14 cellular contexts compared by ENCODE assay signal in the genomic region with DNA sequence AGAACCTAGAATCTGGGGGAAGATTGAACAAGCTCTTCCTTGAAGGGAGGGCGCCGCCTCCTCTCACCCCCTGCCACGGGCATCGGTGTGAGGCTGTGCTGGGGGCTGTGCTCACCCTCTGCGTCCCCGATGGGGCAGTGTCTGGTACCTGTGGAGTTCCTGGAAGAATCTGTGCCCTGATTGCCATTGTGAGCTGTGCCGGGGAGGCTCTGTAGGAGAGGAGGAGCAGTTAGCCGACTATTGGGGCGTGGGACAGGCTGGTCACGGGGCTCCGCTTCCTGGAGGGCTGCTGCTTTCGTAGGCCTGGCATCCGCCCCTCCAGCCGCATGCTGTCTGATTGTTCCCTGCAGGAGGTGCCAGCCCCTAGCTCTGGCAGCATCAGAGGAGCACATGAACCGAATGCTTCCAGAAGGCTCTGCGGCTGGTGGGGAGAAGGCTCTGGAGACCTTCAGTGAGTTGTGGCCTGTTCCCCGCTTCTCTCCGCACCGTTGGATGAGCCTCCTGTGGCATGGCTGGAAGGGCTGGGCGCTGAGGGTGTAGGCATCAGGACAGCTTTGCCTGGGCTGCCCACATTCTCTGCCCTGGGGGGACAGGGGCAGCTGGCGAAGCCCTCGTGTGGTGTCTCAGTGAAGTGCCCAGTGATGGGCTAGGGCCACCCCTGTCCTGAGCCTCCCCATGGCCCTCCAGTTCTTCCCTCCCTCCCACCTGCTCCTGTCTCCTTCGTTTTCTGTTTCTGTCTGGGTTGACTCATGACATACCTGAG.
DNase-seq lines count a peak whose midpoint lies in the region; ATAC-seq and TF ChIP-seq lines count a peak whose summit lies in the region.
"Had no signal": no experiment of that assay in that cellular context is flagged by ENCODE, and none has a peak within 500 bp of the region (broad histone marks: within the 10 kb centered on the region; RNA-seq: fewer than 3 reads in every experiment).

No MANE protein-coding gene starts in this region.

- H3K36me3 ChIP-seq in uterus, result no peaks in the 10 kb centered on the region
- H3K36me3 ChIP-seq: HAP-1 had no signal

- no peak overlapping the region for H3K4me3 ChIP-seq in uterus
- H3K4me3 ChIP-seq: HAP-1 had no signal

- H3K4me1 ChIP-seq in uterus, result no peaks in the 10 kb centered on the region
- H3K4me1 ChIP-seq: HAP-1 had no signal

- no peaks in the 10 kb centered on the region for H3K9me3 Mint-ChIP-seq in nephron

- H3K4me1 Mint-ChIP-seq in nephron, result peaks cover 19% of the 10 kb centered on the region

- intact Hi-C loops in Right ventricle myocardium inferior (cut with DNase I), result no loop called here
- intact Hi-C loops in left ventricle myocardium superior (cut with micrococcal nuclease), result no loop called here
- intact Hi-C loops in uterus (cut with DNase I; ENCODE audit: low total_unique reads), result no loop called here

- peak overlapping the region; percentile 54 to 74 for H3K27ac ChIP-seq in uterus

- H3K4me3 Mint-ChIP-seq in nephron, result no peak overlapping the region

- peak overlapping the region; percentile 71 to 82 (median 75) for H3K27ac Mint-ChIP-seq in nephron

- no peaks in the 10 kb centered on the region for H3K27me3 Mint-ChIP-seq in nephron (ENCODE audit: low read depth)

- no peaks in the 10 kb centered on the region for H3K9me3 ChIP-seq in uterus

- peak; percentile 37 to 44 for TF ChIP-seq POLR2A in uterus (IDR thresholded peaks at IDR 0.05)

- DNase-seq in Right ventricle myocardium inferior (ENCODE audit: missing footprints) (peak; percentile 43), left ventricle myocardium superior (no peak), fibroblast of gingiva (ENCODE audit: low read depth) (peak; percentile 20), uterus (peak in 1 of 2 donors; percentile 53), NCI-H524 (lab: John Stamatoyannopoulos, UW) (no peak), SHP77 (lab: John Stamatoyannopoulos, UW) (no peak)
- DNase-seq: activated effector memory CD4-positive, alpha-beta T cell treated with Interleukin-2 at 50 U/mL for 16 hours; amniotic stem cell; cortex of kidney; NCI-H1048; occipital lobe had no signal

- peaks cover 3% of the 10 kb centered on the region for H3K36me3 Mint-ChIP-seq in nephron (ENCODE audit: low read depth)

- H3K27me3 ChIP-seq in uterus, result no peaks in the 10 kb centered on the region

- TF ChIP-seq CTCF in nephron (IDR thresholded peaks at IDR 0.05; ENCODE audit: unreplicated experiment in 3 of 3) (no peak), uterus (IDR thresholded peaks at IDR 0.05) (no peak)

- ATAC-seq in Right ventricle myocardium inferior, result no peak
- ATAC-seq in left ventricle myocardium superior, result no peak
- ATAC-seq in GM21526 (IDR thresholded peaks at IDR 0.05; ENCODE audit: low FRiP score, unreplicated experiment), result no peak

Comparison
In these comparisons a context has a peak if more than half of its experiments do, and no peak if none do; other contexts are left out.
1. DNase-seq: peak in Right ventricle myocardium inferior (single experiment) and fibroblast of gingiva (single experiment); none in left ventricle myocardium superior (single experiment), NCI-H524 (0 of 2) and SHP77 (0 of 2).